Comparison of ENCODE assay signal across 20 cellular contexts in genomic region chr5:154403234-154403633, GRCh38.
"Had no signal": no experiment of that assay in that cellular context is flagged by ENCODE, and none has a peak within 500 bp of the region (broad histone marks: within the 10 kb centered on the region; RNA-seq: fewer than 3 reads in every experiment).

No MANE protein-coding gene starts in this region.

- H3K27me3 Mint-ChIP-seq: activated naive CD8-positive, alpha-beta T cell; activated T-cell treated with anti-CD3 and anti-CD28 coated beads, Interleukin-2, amount 50 U/mL, for 24 hours; stimulated activated naive B cell treated with anti-CD40 and anti-IgM and Interleukin-4, amounts not matched to agents 10 μg/mL and 1 μg/mL and 100 μg/mL, for 72 hours had no signal

- H3K4me3 Mint-ChIP-seq: activated T-cell treated with anti-CD3 and anti-CD28 coated beads, Interleukin-2, amount 50 U/mL, for 24 hours; nephron progenitor cell; stimulated activated naive B cell treated with anti-CD40 and anti-IgM and Interleukin-4, amounts not matched to agents 10 μg/mL and 1 μg/mL and 100 μg/mL, for 72 hours; T-helper 2 cell treated with Interferon-gamma antibody and Interleukin-4, amounts not matched to agents 5 μg/mL and 100 μg/mL, for 36 hours; WTC11 had no signal

- H3K36me3 ChIP-seq: heart left ventricle, right lobe of liver, transverse colon had no signal

- ATAC-seq: heart left ventricle; left cardiac atrium; right lobe of liver; stimulated activated naive B cell treated with anti-CD40 and anti-IgM and Interleukin-4, amounts not matched to agents 10 μg/mL and 1 μg/mL and 100 μg/mL, for 72 hours; WTC11 had no signal

- H3K4me3 ChIP-seq: heart left ventricle, right lobe of liver, skin epidermis, transverse colon had no signal

- H3K27ac Mint-ChIP-seq: activated naive CD8-positive, alpha-beta T cell; activated T-cell treated with anti-CD3 and anti-CD28 coated beads, Interleukin-2, amount 50 U/mL, for 24 hours; activated T-helper 2 cell treated with anti-CD3 and anti-CD28 coated beads, Interferon-gamma antibody, Interleukin-2, Interleukin-4, amounts not matched to agents 10 μg/mL and 5 μg/mL and 100 μg/mL, durations not matched to agents 14 hours and 24 hours and 36 hours; nephron progenitor cell; stimulated activated naive B cell treated with anti-CD40 and anti-IgM and Interleukin-4, amounts not matched to agents 10 μg/mL and 1 μg/mL and 100 μg/mL, for 72 hours; T-helper 2 cell treated with Interferon-gamma antibody and Interleukin-4, amounts not matched to agents 5 μg/mL and 100 μg/mL, for 36 hours had no signal

- H3K9me3 ChIP-seq: heart left ventricle, right lobe of liver, transverse colon had no signal

- H3K9me3 Mint-ChIP-seq: activated T-cell treated with anti-CD3 and anti-CD28 coated beads, Interleukin-2, amount 50 U/mL, for 24 hours; activated T-helper 2 cell treated with anti-CD3 and anti-CD28 coated beads, Interferon-gamma antibody, Interleukin-2, Interleukin-4, amounts not matched to agents 10 μg/mL and 5 μg/mL and 100 μg/mL, durations not matched to agents 14 hours and 24 hours and 36 hours; nephron progenitor cell; stimulated activated naive B cell treated with anti-CD40 and anti-IgM and Interleukin-4, amounts not matched to agents 10 μg/mL and 1 μg/mL and 100 μg/mL, for 72 hours; T-helper 2 cell treated with Interferon-gamma antibody and Interleukin-4, amounts not matched to agents 5 μg/mL and 100 μg/mL, for 36 hours; WTC11 had no signal

- H3K27me3 ChIP-seq: heart left ventricle, right lobe of liver, transverse colon had no signal

- H3K27ac ChIP-seq: epithelial cell of prostate, heart left ventricle, right lobe of liver, skin epidermis, transverse colon had no signal

- H3K36me3 Mint-ChIP-seq: activated naive CD8-positive, alpha-beta T cell; WTC11 had no signal

- DNase-seq: activated CD8-positive, alpha-beta memory T cell treated with anti-CD3 and anti-CD28 coated beads for 24 hours; activated CD8-positive, alpha-beta memory T cell treated with anti-CD3 and anti-CD28 coated beads, Interleukin-2, amount 50 U/mL, for 4 hours; activated naive CD4-positive, alpha-beta T cell; activated T-cell treated with anti-CD3 and anti-CD28 coated beads, Interleukin-2, amount 50 U/mL, for 24 hours; amniotic stem cell; cerebellar nuclear complex; heart left ventricle; left cardiac atrium; nephron progenitor cell; occipital lobe; stimulated activated CD4-positive, alpha-beta T cell treated with anti-CD3 and anti-CD28 coated beads, Interleukin-2, amount 100 ng/mL, for 24 hours; stimulated activated naive B cell treated with anti-CD40 and anti-IgM and Interleukin-4, amounts not matched to agents 10 μg/mL and 1 μg/mL and 100 μg/mL, for 72 hours; transverse colon had no signal
